ENCODE assay signal across 9 cellular contexts in genomic region chr7:156616269-156617202, GRCh38. TPM values are rescaled to one million over a fixed set of nuclear protein-coding genes. Genes with fewer than 3 reads are reported as not detected.
DNase-seq lines count a peak whose midpoint lies in the region; ATAC-seq, FAIRE-seq and TF ChIP-seq lines count a peak whose summit lies in the region.
"Had no signal": no experiment of that assay in that cellular context is flagged by ENCODE, and none has a peak within 500 bp of the region (broad histone marks: within the 10 kb centered on the region; RNA-seq: fewer than 3 reads in every experiment).

No MANE protein-coding gene starts in this region.

- peak; percentile 62 for ATAC-seq in SK-N-SH treated with all-trans-retinoic acid at 6 μM for 48 hours
- peak in 1 of 2 donors; percentile 6 for ATAC-seq in naive thymus-derived CD8-positive, alpha-beta T cell
- no peak for ATAC-seq in HG03175 (IDR thresholded peaks at IDR 0.05; ENCODE audit: unreplicated experiment)

- H3K27me3 ChIP-seq in AG04450 (ENCODE audit: control insufficient read depth, insufficient read depth, low read length) (peaks cover 11% of the 10 kb centered on the region), esophagus muscularis mucosa (peaks cover 0 to 57% (median 8%) of the 10 kb centered on the region in 4 donors)

- FAIRE-seq in D721Med (lab: Jason Lieb, UNC) = no peak
- no peak for FAIRE-seq in urothelium cell line (lab: Jason Lieb, UNC)

- peaks cover 20 to 34% (median 28%) of the 10 kb centered on the region in 4 donors for H3K4me1 Mint-ChIP-seq in naive thymus-derived CD8-positive, alpha-beta T cell

- peaks cover 31 to 70% (median 48%) of the 10 kb centered on the region in 5 donors for H3K27me3 Mint-ChIP-seq in naive thymus-derived CD8-positive, alpha-beta T cell

- peaks cover 0 to 12% (median 10%) of the 10 kb centered on the region in 4 donors for H3K4me1 ChIP-seq in esophagus muscularis mucosa

- peak overlapping the region; percentile 17; the same call in 1 of the 2 replicates for H3K4me3 ChIP-seq in AG04450 (ENCODE audit: low read depth, low read length)
- peak overlapping the region; percentile 15 to 45 (median 35) for H3K4me3 ChIP-seq in esophagus muscularis mucosa

- H3K27ac ChIP-seq in AG04450 (ENCODE audit: low read depth, low read length) = no peak overlapping the region
- H3K27ac ChIP-seq in esophagus muscularis mucosa (replicated peaks in 1 of 4) = no peak overlapping the region

- no peak overlapping the region for H3K27ac Mint-ChIP-seq in naive thymus-derived CD8-positive, alpha-beta T cell

- peaks cover 0 to 12% (median 12%) of the 10 kb centered on the region in 3 donors for H3K36me3 Mint-ChIP-seq in naive thymus-derived CD8-positive, alpha-beta T cell

- POLR2A ChIA-PET in AG04450 (lab: Yijun Ruan, JAX) = no interaction called here
- POLR2A ChIA-PET in naive thymus-derived CD8-positive, alpha-beta T cell (lab: Charles Lee) = no interaction called here

- TF ChIP-seq POLR2A in esophagus muscularis mucosa (IDR thresholded peaks at IDR 0.05; ENCODE audit: low read depth) = no peak

- H3K9me3 ChIP-seq in AG04450 (ENCODE audit: control insufficient read depth, insufficient read depth, low read length) (peaks cover 7% of the 10 kb centered on the region; the same call in 1 of the 2 replicates), esophagus muscularis mucosa (peaks cover 0 to 5% (median 0%) of the 10 kb centered on the region in 4 donors)

- no peak for TF ChIP-seq EP300 in esophagus muscularis mucosa (IDR thresholded peaks at IDR 0.05)

- H3K36me3 ChIP-seq in esophagus muscularis mucosa = no peaks in the 10 kb centered on the region

- TF ChIP-seq CTCF in AG04450 (IDR thresholded peaks at IDR 0.05; ENCODE audit: low read depth, low read length) (no peak), esophagus muscularis mucosa (IDR thresholded peaks at IDR 0.05) (no peak), D721Med (IDR thresholded peaks at IDR 0.05; ENCODE audit: insufficient read depth, missing control alignments) (no peak)

- WGBS in esophagus muscularis mucosa = 9% methylated on average over 44 of the region's 92 CpGs

- peaks cover 0 to 12% (median 6%) of the 10 kb centered on the region in 9 donors for H3K9me3 Mint-ChIP-seq in naive thymus-derived CD8-positive, alpha-beta T cell

- CTCF ChIA-PET in AG04450 (lab: Charles Lee) = no interaction called here

- peak overlapping the region; percentile 6 to 79 (median 62) for H3K4me3 Mint-ChIP-seq in naive thymus-derived CD8-positive, alpha-beta T cell

- DNase-seq in AG04450 (ENCODE audit: low read depth, low spot score) (no peak), esophagus muscularis mucosa (ENCODE audit: extremely low spot score) (no peak), hepatic stellate cell (ENCODE audit: low spot score) (no peak), D721Med (ENCODE audit: insufficient read length, low spot score) (no peak), urothelium cell line (ENCODE audit: low spot score) (no peak)
- no peak for DNase-seq in naive thymus-derived CD8-positive, alpha-beta T cell
- DNase-seq: NCI-H748 treated with DMSO at 0.1 percent for 48 hours had no signal

- intact Hi-C loops in esophagus muscularis mucosa (cut with DNase I) = no loop called here

TF ChIP-seq in SK-N-SH treated with all-trans-retinoic acid at 6 μM for 48 hours, 23 proteins besides CTCF, POLR2A, EP300 and RAD21:
- TF ChIP-seq PPARA (CRISPR knock-in tag; IDR thresholded peaks at IDR 0.05; ENCODE audit: borderline replicate concordance) (no peak), OSR1 (CRISPR knock-in tag; IDR thresholded peaks at IDR 0.05) (no peak), ZC3H10 (CRISPR knock-in tag; IDR thresholded peaks at IDR 0.05) (no peak), ZFP3 (CRISPR knock-in tag; IDR thresholded peaks at IDR 0.05) (no peak), ISL1 (CRISPR knock-in tag; IDR thresholded peaks at IDR 0.05) (no peak), TSHZ2 (CRISPR knock-in tag; IDR thresholded peaks at IDR 0.05) (no peak), ZNF565 (CRISPR knock-in tag; conservative IDR thresholded peaks at IDR 0.05; ENCODE audit: low read depth) (no peak), ZNF70 (CRISPR knock-in tag; IDR thresholded peaks at IDR 0.05) (no peak), TCF4 (CRISPR knock-in tag; IDR thresholded peaks at IDR 0.05; ENCODE audit: borderline replicate concordance) (no peak), CSRNP3 (CRISPR knock-in tag; IDR thresholded peaks at IDR 0.05) (no peak), CSDC2 (CRISPR knock-in tag; IDR thresholded peaks at IDR 0.05) (no peak), TOX (CRISPR knock-in tag; IDR thresholded peaks at IDR 0.05; ENCODE audit: borderline replicate concordance) (no peak), BACH2 (CRISPR knock-in tag; IDR thresholded peaks at IDR 0.05; ENCODE audit: borderline replicate concordance) (no peak), PATZ1 (CRISPR knock-in tag; IDR thresholded peaks at IDR 0.05; ENCODE audit: borderline replicate concordance) (no peak), POU6F1 (CRISPR knock-in tag; IDR thresholded peaks at IDR 0.05; ENCODE audit: borderline replicate concordance, low read depth) (no peak), ZFP30 (CRISPR knock-in tag; IDR thresholded peaks at IDR 0.05) (no peak), ESRRG (CRISPR knock-in tag; IDR thresholded peaks at IDR 0.05) (no peak)
TF ChIP-seq in SK-N-SH treated with all-trans-retinoic acid at 6 μM for 48 hours: peak in this region for 0.

RNA-seq across cellular contexts. Expression of gene RNF32, which starts 24.0 kb away (rescaled TPM):
- 0.98 and 1.3 TPM in 2 replicates for polyA plus RNA-seq in AG04450 (2011; rRNA removed)
- 0.65 TPM in 1 of 2 replicates, not detected in the other for polyA minus RNA-seq in AG04450 (2011; rRNA and poly(A)+ RNA removed)
- 1 to 10 TPM in 1 of 4 donors, under 1 TPM in 2, not detected in 1; 0.29 to 1.1 (median 0.83) TPM for total RNA-seq in esophagus muscularis mucosa
- under 1 TPM in 1 of 2 experiments, not detected in 1; 0.60 TPM for total RNA-seq in naive thymus-derived CD8-positive, alpha-beta T cell
- under 1 TPM; 0.21 to 0.34 (median 0.32) TPM for polyA plus RNA-seq in naive thymus-derived CD8-positive, alpha-beta T cell
